Comparison of ENCODE assay signal across 29 cellular contexts in the genomic region with DNA sequence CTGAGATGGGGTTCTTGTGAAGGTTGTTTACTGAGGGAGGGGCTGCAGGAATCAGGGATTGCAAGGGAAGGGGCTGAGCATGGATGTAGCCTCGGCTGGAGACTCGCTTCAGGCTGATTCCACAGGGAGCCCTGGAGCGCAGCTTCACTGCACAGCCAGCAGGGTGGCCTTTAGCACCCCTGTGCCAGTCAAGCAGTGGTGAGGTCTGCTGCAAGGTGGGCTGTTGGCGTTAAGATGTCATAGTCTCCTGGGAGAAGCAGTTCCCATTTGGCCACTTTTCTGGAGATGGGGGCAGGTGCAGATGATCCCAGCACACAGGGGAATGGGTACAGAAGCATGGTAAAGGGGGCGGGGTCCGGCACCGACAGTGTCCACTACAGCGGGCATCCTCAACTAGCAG.
DNase-seq lines count a peak whose midpoint lies in the region; ATAC-seq and TF ChIP-seq lines count a peak whose summit lies in the region.
"Had no signal": no experiment of that assay in that cellular context is flagged by ENCODE, and none has a peak within 500 bp of the region (broad histone marks: within the 10 kb centered on the region; RNA-seq: fewer than 3 reads in every experiment).

No MANE protein-coding gene starts in this region.

- no peak overlapping the region for H3K4me3 ChIP-seq in Karpas-422 (ENCODE audit: low read length)
- H3K4me3 ChIP-seq: cardiac muscle cell, GM12878, HAP-1, heart right ventricle, MG63, transverse colon had no signal

- peaks cover 43% of the 10 kb centered on the region for H3K4me1 ChIP-seq in Karpas-422 (ENCODE audit: low read length)
- H3K4me1 ChIP-seq: HAP-1, transverse colon had no signal

- H3K9me3 ChIP-seq in Karpas-422 (ENCODE audit: low read length) = no peaks in the 10 kb centered on the region
- H3K9me3 ChIP-seq: HAP-1, heart right ventricle, MG63, transverse colon had no signal

- H3K36me3 Mint-ChIP-seq in activated CD8-positive, alpha-beta memory T cell treated with anti-CD3 and anti-CD28 coated beads, Interleukin-2, amount 10 ng/mL, durations not matched to agents 7 days and 5 days = no peaks in the 10 kb centered on the region
- H3K36me3 Mint-ChIP-seq in progenitor cell of endocrine pancreas (ENCODE audit: insufficient read depth) = no peaks in the 10 kb centered on the region
- H3K36me3 Mint-ChIP-seq: activated naive CD8-positive, alpha-beta T cell; mesothelial cell of epicardium had no signal

- H4K20me1 ChIP-seq in Karpas-422 (ENCODE audit: insufficient read depth, low read depth, low read length) = no peaks in the 10 kb centered on the region

- peaks cover 92% of the 10 kb centered on the region for H3K27me3 Mint-ChIP-seq in activated CD8-positive, alpha-beta memory T cell treated with anti-CD3 and anti-CD28 coated beads, Interleukin-2, amount 10 ng/mL, durations not matched to agents 7 days and 5 days
- peaks cover 18% of the 10 kb centered on the region for H3K27me3 Mint-ChIP-seq in progenitor cell of endocrine pancreas
- H3K27me3 Mint-ChIP-seq: CD4-positive, alpha-beta T cell had no signal

- ATAC-seq in activated CD8-positive, alpha-beta memory T cell treated with anti-CD3 and anti-CD28 coated beads, Interleukin-2, amount 10 ng/mL, durations not matched to agents 7 days and 5 days = no peak
- no peak for ATAC-seq in GM21367 (IDR thresholded peaks at IDR 0.05; ENCODE audit: unreplicated experiment)
- ATAC-seq: GM12878; heart right ventricle; naive thymus-derived CD8-positive, alpha-beta T cell; SK-N-SH treated with all-trans-retinoic acid at 6 μM for 48 hours had no signal

- CTCF ChIA-PET in activated CD8-positive, alpha-beta memory T cell treated with anti-CD3 and anti-CD28 coated beads, Interleukin-2, amount 10 ng/mL, durations not matched to agents 7 days and 5 days (lab: Charles Lee) = no interaction called here

- H3K4me2 ChIP-seq in Karpas-422 (ENCODE audit: low read depth, low read length, poor library complexity, severe bottlenecking) = no peak overlapping the region

- no peak overlapping the region for H3K27ac Mint-ChIP-seq in activated CD8-positive, alpha-beta memory T cell treated with anti-CD3 and anti-CD28 coated beads, Interleukin-2, amount 10 ng/mL, durations not matched to agents 7 days and 5 days
- H3K27ac Mint-ChIP-seq in progenitor cell of endocrine pancreas = no peak overlapping the region
- H3K27ac Mint-ChIP-seq: activated naive CD8-positive, alpha-beta T cell; activated T-helper 1 cell treated with anti-CD3 and anti-CD28 coated beads, Interleukin-12 subunit alpha, Interleukin-12 subunit beta, Interleukin-2, Interleukin-4 antibody, amounts not matched to agents 30 ng/mL and 10 ng/mL and 1 ng/mL, durations not matched to agents 14 hours and 24 hours and 36 hours; CD4-positive, alpha-beta T cell; mesothelial cell of epicardium had no signal

- H3K36me3 ChIP-seq in Karpas-422 (ENCODE audit: insufficient read depth, low read length) = peaks cover 6% of the 10 kb centered on the region; the same call in 1 of the 2 replicates
- H3K36me3 ChIP-seq: cardiac muscle cell, HAP-1, heart right ventricle, MG63, transverse colon had no signal

- H3K27me3 ChIP-seq in Karpas-422 (ENCODE audit: low read length) = no peaks in the 10 kb centered on the region

- no peaks in the 10 kb centered on the region for H3K9me3 Mint-ChIP-seq in activated CD8-positive, alpha-beta memory T cell treated with anti-CD3 and anti-CD28 coated beads, Interleukin-2, amount 10 ng/mL, durations not matched to agents 7 days and 5 days (ENCODE audit: low read depth)
- no peaks in the 10 kb centered on the region for H3K9me3 Mint-ChIP-seq in progenitor cell of endocrine pancreas (ENCODE audit: low read depth)
- H3K9me3 Mint-ChIP-seq: activated T-helper 1 cell treated with anti-CD3 and anti-CD28 coated beads, Interleukin-12 subunit alpha, Interleukin-12 subunit beta, Interleukin-2, Interleukin-4 antibody, amounts not matched to agents 30 ng/mL and 10 ng/mL and 1 ng/mL, durations not matched to agents 14 hours and 24 hours and 36 hours; CD4-positive, alpha-beta T cell; mesothelial cell of epicardium; naive thymus-derived CD8-positive, alpha-beta T cell had no signal

- no peak overlapping the region for H3K9ac ChIP-seq in Karpas-422 (ENCODE audit: low read length)

- DNase-seq in activated CD8-positive, alpha-beta memory T cell treated with anti-CD3 and anti-CD28 coated beads, Interleukin-2, amount 10 ng/mL, durations not matched to agents 7 days and 5 days = peak; percentile 19
- DNase-seq in activated CD8-positive, alpha-beta memory T cell treated with anti-CD3 and anti-CD28 coated beads for 24 hours = no peak
- no peak for DNase-seq in Karpas-422
- DNase-seq in islet precursor cell = peak; percentile 38
- peak; percentile 15 for DNase-seq in stimulated activated CD8-positive, alpha-beta memory T cell treated with anti-CD3 and anti-CD28 coated beads, Interleukin-4, amount 100 ng/mL, for 48 hours
- DNase-seq in progenitor cell of endocrine pancreas (ENCODE audit: low spot score, unreplicated experiment) = no peak
- no peak for DNase-seq in NCI-H82 (lab: John Stamatoyannopoulos, UW)
- DNase-seq: activated CD4-positive, alpha-beta T cell treated with anti-CD3 and anti-CD28 coated beads for 48 hours; CD4-positive, alpha-beta T cell; heart right ventricle; MG63; NCI-H1417 treated with DMSO at 0.1 percent for 48 hours; NCI-H2081 treated with DMSO at 0.1 percent for 48 hours; NCI-H345; NCI-H748 treated with DMSO at 0.1 percent for 48 hours; T-helper 2 cell; transverse colon had no signal

- H3K79me2 ChIP-seq in Karpas-422 (ENCODE audit: low read length) = peaks cover 74% of the 10 kb centered on the region

- no peak for TF ChIP-seq CTCF in progenitor cell of endocrine pancreas (IDR thresholded peaks at IDR 0.05; ENCODE audit: unreplicated experiment)

- H2AFZ ChIP-seq in Karpas-422 (ENCODE audit: low read length) = no peak overlapping the region

- no peak overlapping the region for H3K4me3 Mint-ChIP-seq in activated CD8-positive, alpha-beta memory T cell treated with anti-CD3 and anti-CD28 coated beads, Interleukin-2, amount 10 ng/mL, durations not matched to agents 7 days and 5 days
- H3K4me3 Mint-ChIP-seq in progenitor cell of endocrine pancreas (ENCODE audit: low read depth) = no peak overlapping the region
- H3K4me3 Mint-ChIP-seq: activated naive CD8-positive, alpha-beta T cell; activated T-helper 1 cell treated with anti-CD3 and anti-CD28 coated beads, Interleukin-12 subunit alpha, Interleukin-12 subunit beta, Interleukin-2, Interleukin-4 antibody, amounts not matched to agents 30 ng/mL and 10 ng/mL and 1 ng/mL, durations not matched to agents 14 hours and 24 hours and 36 hours; CD4-positive, alpha-beta T cell; mesothelial cell of epicardium; naive thymus-derived CD8-positive, alpha-beta T cell had no signal

- no peaks in the 10 kb centered on the region for H3K9me2 ChIP-seq in Karpas-422 (replicated peaks; ENCODE audit: insufficient read depth, low read length)

- H3K27ac ChIP-seq in Karpas-422 (ENCODE audit: low read length) = 0 out of 2 replicates have a peak overlapping the region, but pooled peaks have one; percentile 44
- H3K27ac ChIP-seq: 22Rv1, cardiac muscle cell, epithelial cell of prostate, heart right ventricle, RWPE1, transverse colon had no signal

- H3K4me1 Mint-ChIP-seq in activated CD8-positive, alpha-beta memory T cell treated with anti-CD3 and anti-CD28 coated beads, Interleukin-2, amount 10 ng/mL, durations not matched to agents 7 days and 5 days = no peaks in the 10 kb centered on the region
- H3K4me1 Mint-ChIP-seq in progenitor cell of endocrine pancreas (ENCODE audit: low read depth) = no peaks in the 10 kb centered on the region
- H3K4me1 Mint-ChIP-seq: mesothelial cell of epicardium had no signal

Comparison
In these comparisons a context has a peak if more than half of its experiments do, and no peak if none do; other contexts are left out.
1. DNase-seq: peak in activated CD8-positive, alpha-beta memory T cell treated with anti-CD3 and anti-CD28 coated beads, Interleukin-2, amount 10 ng/mL, durations not matched to agents 7 days and 5 days (single experiment), islet precursor cell (single experiment) and stimulated activated CD8-positive, alpha-beta memory T cell treated with anti-CD3 and anti-CD28 coated beads, Interleukin-4, amount 100 ng/mL, for 48 hours (single experiment); none in activated CD8-positive, alpha-beta memory T cell treated with anti-CD3 and anti-CD28 coated beads for 24 hours (single experiment), Karpas-422 (single experiment), progenitor cell of endocrine pancreas (single experiment) and NCI-H82 (single experiment).